In the genomic region with DNA sequence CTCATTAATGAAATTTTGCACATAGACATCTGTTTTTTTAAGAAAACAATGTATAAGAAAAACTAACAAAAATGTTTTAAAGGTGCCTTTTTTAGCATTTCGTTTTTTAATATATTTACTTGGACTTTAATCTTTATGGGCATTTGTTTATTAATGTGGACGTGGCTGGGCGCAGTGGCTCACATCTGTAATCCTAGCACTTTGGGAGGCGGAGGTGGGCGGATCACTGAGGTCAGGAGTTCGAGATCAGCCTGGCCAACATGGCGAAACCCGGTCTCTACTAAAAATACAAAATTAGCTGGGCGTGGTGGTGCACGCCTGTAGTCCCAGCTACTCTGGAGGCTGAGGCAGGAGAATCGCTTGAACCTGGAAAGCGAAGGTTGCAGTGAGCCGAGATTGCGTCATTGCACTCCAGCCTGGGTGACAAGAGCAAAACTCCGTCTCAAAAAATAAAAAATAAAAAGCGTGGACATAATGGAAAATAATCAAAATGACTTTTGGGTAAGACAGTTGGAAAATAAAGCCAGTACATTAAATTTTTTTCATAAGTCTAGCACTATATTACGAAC, we compare ENCODE assay signal across 8 cellular contexts. TPM values are rescaled to one million over a fixed set of nuclear protein-coding genes. Genes with fewer than 3 reads are reported as not detected.
DNase-seq lines count a peak whose midpoint lies in the region; ATAC-seq, FAIRE-seq and TF ChIP-seq lines count a peak whose summit lies in the region.
"Not testable (repeated sequence)": the region's sequence is repeated elsewhere in the genome, so short reads cannot be mapped to it uniquely, and the experiment has no call there.

No MANE protein-coding gene starts in this region.

- not testable (repeated sequence) for FAIRE-seq in kidney (lab: Jason Lieb, UNC)

- ATAC-seq in CD8-positive, alpha-beta T cell; thoracic aorta (ENCODE audit: insufficient number of reproducible peaks, low FRiP score, low read depth): not testable (repeated sequence)

- intact Hi-C loops in CD8-positive, alpha-beta T cell (cut with DNase I, micrococcal nuclease), result loop anchor here (2.0 to 10.0 kb wide), 6 partner anchors 261 to 1378 kb away; partner anchors contain the start of genes AP4E1 (in 1 of the 2), COPS2 (in 1 of the 2), DTWD1 (in 1 of the 2) and FAM227B (in 1 of the 2)
- intact Hi-C loops in kidney (cut with DNase I), result not testable (repeated sequence)

- not testable (repeated sequence) for H3K27me3 Mint-ChIP-seq in CD8-positive, alpha-beta T cell (ENCODE audit: low read depth); endothelial cell (ENCODE audit: unreplicated experiment); neural progenitor cell (ENCODE audit: insufficient read depth, low read depth)

- not testable (repeated sequence) for H3K36me3 ChIP-seq in CD8-positive, alpha-beta T cell (ENCODE audit: insufficient read depth, low read length); KMS-11 (ENCODE audit: insufficient read depth); adipocyte (ENCODE audit: control insufficient read depth, insufficient read depth, low read length, severe bottlenecking); kidney (ENCODE audit: control insufficient read depth in 1 of 2, insufficient read depth in 2 of 2, low read length in 2 of 2); neural progenitor cell; thoracic aorta

- H3K9ac ChIP-seq in KMS-11 (peak overlapping the region; percentile 65; the same call in 1 of the 2 replicates), adipocyte (ENCODE audit: low read length) (peak overlapping the region; percentile 91), kidney (ENCODE audit: low read length in 2 of 2) (peak overlapping the region in 1 of 2 donors; percentile 83), neural progenitor cell (peak overlapping the region; percentile 93)

- H3K4me1 Mint-ChIP-seq in CD8-positive, alpha-beta T cell (ENCODE audit: low read depth), result peaks cover 54% of the 10 kb centered on the region
- H3K4me1 Mint-ChIP-seq in endothelial cell (ENCODE audit: unreplicated experiment), result peaks cover 14% of the 10 kb centered on the region
- H3K4me1 Mint-ChIP-seq in neural progenitor cell, result peaks cover 13% of the 10 kb centered on the region

- peak overlapping the region; percentile 96 for H3K4me2 ChIP-seq in KMS-11
- H3K4me2 ChIP-seq in neural progenitor cell, result peak overlapping the region; percentile 95

- H3K79me2 ChIP-seq in KMS-11 (ENCODE audit: insufficient read depth, low read depth), result peaks cover 62% of the 10 kb centered on the region
- peaks cover 65% of the 10 kb centered on the region for H3K79me2 ChIP-seq in neural progenitor cell (ENCODE audit: low read depth)

- not testable (repeated sequence) for H4K20me1 ChIP-seq in KMS-11 (ENCODE audit: insufficient read depth)
- H4K20me1 ChIP-seq in neural progenitor cell (ENCODE audit: low read depth), result peaks cover 32% of the 10 kb centered on the region

- H3K36me3 Mint-ChIP-seq in CD8-positive, alpha-beta T cell, result peaks cover 25% of the 10 kb centered on the region
- not testable (repeated sequence) for H3K36me3 Mint-ChIP-seq in endothelial cell (ENCODE audit: low read depth, unreplicated experiment); neural progenitor cell

- H3K27me3 ChIP-seq in CD8-positive, alpha-beta T cell (ENCODE audit: insufficient read depth, low read length); KMS-11 (ENCODE audit: insufficient read depth, low read depth); adipocyte (replicated peaks; ENCODE audit: control insufficient read depth, insufficient read depth, low read length); neural progenitor cell; thoracic aorta (replicated peaks; ENCODE audit: insufficient read depth): not testable (repeated sequence)

- peak overlapping the region; percentile 98 for H3K4me3 Mint-ChIP-seq in CD8-positive, alpha-beta T cell
- H3K4me3 Mint-ChIP-seq in endothelial cell (ENCODE audit: unreplicated experiment), result peak overlapping the region; percentile 97
- peak overlapping the region; percentile 93 for H3K4me3 Mint-ChIP-seq in neural progenitor cell

- H3K27ac Mint-ChIP-seq in CD8-positive, alpha-beta T cell, result peak overlapping the region; percentile 99
- not testable (repeated sequence) for H3K27ac Mint-ChIP-seq in endothelial cell (ENCODE audit: unreplicated experiment); neural progenitor cell

- not testable (repeated sequence) for TF ChIP-seq CTCF in CD8-positive, alpha-beta T cell (IDR thresholded peaks at IDR 0.05); KMS-11 (conservative IDR thresholded peaks at IDR 0.05; ENCODE audit: low read depth, low read length); VCaP (conservative IDR thresholded peaks at IDR 0.05); endothelial cell (IDR thresholded peaks at IDR 0.05; ENCODE audit: unreplicated experiment); kidney (IDR thresholded peaks at IDR 0.05; ENCODE audit: borderline replicate concordance, extremely low read depth, insufficient read depth); neural progenitor cell (IDR thresholded peaks at IDR 0.05); thoracic aorta (IDR thresholded peaks at IDR 0.05)

- CTCF ChIA-PET in CD8-positive, alpha-beta T cell (lab: Charles Lee), result interaction anchor here (1.1 kb wide), 1 partner anchor 16 kb away, joined by 3 read pairs; no protein-coding TSS in a partner anchor

- peaks cover 12% of the 10 kb centered on the region for H3F3A ChIP-seq in neural progenitor cell (ENCODE audit: low read depth)

- peak overlapping the region; percentile 84 for H3K4me3 ChIP-seq in CD8-positive, alpha-beta T cell (ENCODE audit: low read depth, low read length)
- H3K4me3 ChIP-seq in KMS-11 (IDR thresholded peaks at IDR 0.05; ENCODE audit: insufficient read depth, low read depth, low read length), result not testable (repeated sequence)
- peak overlapping the region; percentile 87 for H3K4me3 ChIP-seq in adipocyte (ENCODE audit: low read length)
- H3K4me3 ChIP-seq in kidney (ENCODE audit: low read length in 2 of 2), result peak overlapping the region; percentile 94 to 100
- H3K4me3 ChIP-seq in neural progenitor cell, result peak overlapping the region; percentile 91
- peak overlapping the region; percentile 84 for H3K4me3 ChIP-seq in thoracic aorta

- peaks cover 33% of the 10 kb centered on the region for H3K4me1 ChIP-seq in CD8-positive, alpha-beta T cell (ENCODE audit: insufficient read depth, low read length)
- H3K4me1 ChIP-seq in KMS-11 (ENCODE audit: low read depth, poor library complexity, severe bottlenecking) (peaks cover 18% of the 10 kb centered on the region), adipocyte (ENCODE audit: control insufficient read depth, insufficient read depth, low read length) (peaks cover 24% of the 10 kb centered on the region), neural progenitor cell (peaks cover 12% of the 10 kb centered on the region), thoracic aorta (ENCODE audit: control insufficient read depth in 1 of 2, low read depth in 2 of 2) (peaks cover 12 to 18% of the 10 kb centered on the region in 2 donors)
- not testable (repeated sequence) for H3K4me1 ChIP-seq in kidney (ENCODE audit: control insufficient read depth in 1 of 2, insufficient read depth in 1 of 2, low read depth in 1 of 2, low read length in 2 of 2)

- DNase-seq in CD8-positive, alpha-beta T cell; adipocyte (ENCODE audit: low read depth); endothelial cell (ENCODE audit: low spot score); kidney; neural progenitor cell (ENCODE audit: low spot score); thoracic aorta (ENCODE audit: low spot score): not testable (repeated sequence)

- H3K9me3 ChIP-seq in CD8-positive, alpha-beta T cell (ENCODE audit: low read length); adipocyte (ENCODE audit: control insufficient read depth, low read length); kidney (ENCODE audit: control insufficient read depth in 1 of 2, low read length in 2 of 2); neural progenitor cell (ENCODE audit: low read depth); thoracic aorta: not testable (repeated sequence)

- H2AFZ ChIP-seq in KMS-11 (ENCODE audit: low read depth); neural progenitor cell (replicated peaks): not testable (repeated sequence)

- H3K27ac ChIP-seq in CD8-positive, alpha-beta T cell (ENCODE audit: low read depth, low read length); kidney (ENCODE audit: low read depth in 2 of 2, low read length in 2 of 2); neural progenitor cell; thoracic aorta: not testable (repeated sequence)
- H3K27ac ChIP-seq in KMS-11 (peak overlapping the region; percentile 58; the same call in 1 of the 2 replicates), VCaP (peak overlapping the region; percentile 85)

- H3K9me3 Mint-ChIP-seq in CD8-positive, alpha-beta T cell; endothelial cell (ENCODE audit: unreplicated experiment); neural progenitor cell: not testable (repeated sequence)

- POLR2A ChIA-PET in CD8-positive, alpha-beta T cell (lab: Charles Lee), result interaction anchor here (0.6 kb wide), 1 partner anchor 105 kb away, joined by 6 read pairs; no protein-coding TSS in a partner anchor

RNA-seq across cellular contexts. Expression of gene USP8, which starts 1.6 kb away (rescaled TPM):
- total RNA-seq in CD8-positive, alpha-beta T cell, result 10 to 100 TPM; 59.5 to 61.5 TPM
- 50.4 TPM for total RNA-seq in endothelial cell (ENCODE audit: unreplicated experiment)
- 72.4 TPM for total RNA-seq in kidney
- polyA plus RNA-seq in kidney (ENCODE audit: insufficient read depth, low read depth, low replicate concordance), result 26.8 TPM
- total RNA-seq in neural progenitor cell (ENCODE audit: low replicate concordance), result 47.7 and 78.8 TPM in 2 replicates
- total RNA-seq in thoracic aorta, result 10 to 100 TPM; 37.1 to 89.8 TPM
